In genomic region chr6:8180327-8181161, GRCh38 we compare ENCODE assay signal across 7 cellular contexts.
DNase-seq lines count a peak whose midpoint lies in the region; ATAC-seq and TF ChIP-seq lines count a peak whose summit lies in the region.

No MANE protein-coding gene starts in this region.

- peak overlapping the region; percentile 54 for H3K4me2 ChIP-seq in HCT116 (ENCODE audit: low read length)

- intact Hi-C loops in HCT116 (cut with micrococcal nuclease) = no loop called here
- intact Hi-C loops in spleen (cut with DNase I; ENCODE audit: low total_unique reads) = no loop called here

- no peaks in the 10 kb centered on the region for H4K20me1 ChIP-seq in HCT116 (ENCODE audit: insufficient read depth)

- WGBS in spleen, 5 donors = 60 to 73% (median 67%) methylated on average over 11 of the region's 11 CpGs

- ATAC-seq in HCT116 = peak; percentile 88
- ATAC-seq in thoracic aorta (ENCODE audit: insufficient number of reproducible peaks, low FRiP score, low read depth) = no peak

- no peak overlapping the region for H3K4me3 ChIP-seq in HCT116 (replicated peaks in 1 of 2; ENCODE audit: low read depth in 1 of 2, low read length in 2 of 2)
- peak overlapping the region; percentile 22 for H3K4me3 ChIP-seq in thoracic aorta
- no peak overlapping the region for H3K4me3 ChIP-seq in spleen

- RAD21 ChIA-PET in HCT116 (lab: Charles Lee; ENCODE audit: low non-redundant PET in 1 of 2, low total read pairs in 2 of 2, uncharacterized antibody in 2 of 2, unreplicated experiment in 2 of 2) = no interaction called here

- CTCF ChIA-PET in HCT116 (lab: Charles Lee) = no interaction called here

- H3K9me2 ChIP-seq in HCT116 (ENCODE audit: insufficient read depth) = no peaks in the 10 kb centered on the region

- no peak for DNase-seq in HCT116 (ENCODE audit: low read depth, low spot score)
- DNase-seq in SW 1271 (lab: John Stamatoyannopoulos, UW) = peak; percentile 18 to 86
- peak; percentile 77 for DNase-seq in foreskin melanocyte
- no peak for DNase-seq in thoracic aorta (ENCODE audit: low spot score)
- DNase-seq in activated naive CD4-positive, alpha-beta T cell treated with anti-CD3 and anti-CD28 coated beads, Interleukin-2, amount 50 U/mL, for 16 hours = no peak
- DNase-seq in activated CD4-positive, alpha-beta T cell treated with anti-CD3 and anti-CD28 coated beads, Interleukin-2, amount 50 U/mL, for 4 hours = no peak
- no peak for DNase-seq in spleen

- H3K36me3 ChIP-seq in HCT116 (ENCODE audit: control insufficient read depth in 1 of 2, insufficient read depth in 2 of 2, low read length in 2 of 2) (no peaks in the 10 kb centered on the region), thoracic aorta (no peaks in the 10 kb centered on the region), spleen (no peaks in the 10 kb centered on the region)

- BruUV-seq in HCT116 (replicated peaks; lab: Mats Ljungman, UMichigan) = no TSS peak

- 0 out of 2 replicates have a peak, but pooled peaks cover 5% of the 10 kb centered on the region for H3K27me3 ChIP-seq in HCT116 (ENCODE audit: insufficient read depth, low read length)
- H3K27me3 ChIP-seq in thoracic aorta (replicated peaks; ENCODE audit: insufficient read depth) = no peaks in the 10 kb centered on the region
- peaks cover 0 to 16% (median 0%) of the 10 kb centered on the region in 7 donors for H3K27me3 ChIP-seq in spleen (replicated peaks in 1 of 7)

- no peak for TF ChIP-seq RAD21 in HCT116 (IDR thresholded peaks at IDR 0.05; ENCODE audit: low read depth)

- POLR2A ChIA-PET in HCT116 (lab: Charles Lee) = no interaction called here

- H3K27ac ChIP-seq in HCT116 (ENCODE audit: low read depth, low read length) = no peak overlapping the region
- H3K27ac ChIP-seq in thoracic aorta = peak overlapping the region; percentile 74 to 83
- H3K27ac ChIP-seq in spleen = peak overlapping the region in 3 of 8 donors; percentile 15 to 40 (median 32)

- H3K79me2 ChIP-seq in HCT116 (ENCODE audit: insufficient read depth, low read length) = no peaks in the 10 kb centered on the region

- TF ChIP-seq CTCF in HCT116 (IDR thresholded peaks at IDR 0.05 in 2 of 3, conservative IDR thresholded peaks at IDR 0.05 in 1 of 3; ENCODE audit: borderline replicate concordance in 1 of 3, insufficient read depth in 1 of 3, low read depth in 2 of 3, low read length in 2 of 3) = no peak
- TF ChIP-seq CTCF in thoracic aorta (IDR thresholded peaks at IDR 0.05) = no peak
- no peak for TF ChIP-seq CTCF in spleen (IDR thresholded peaks at IDR 0.05 in 8 of 11, conservative IDR thresholded peaks at IDR 0.05 in 3 of 11)

- no peaks in the 10 kb centered on the region for H3K9me3 ChIP-seq in HCT116 (ENCODE audit: control insufficient read depth in 1 of 2, insufficient read depth in 1 of 2, low read depth in 1 of 2, low read length in 2 of 2)
- no peaks in the 10 kb centered on the region for H3K9me3 ChIP-seq in thoracic aorta
- no peaks in the 10 kb centered on the region for H3K9me3 ChIP-seq in spleen

- H3K4me1 ChIP-seq in HCT116 (ENCODE audit: control insufficient read depth in 1 of 2, insufficient read depth in 2 of 2, low read length in 2 of 2) (peaks cover 18 to 22% of the 10 kb centered on the region in 2 experiments), thoracic aorta (ENCODE audit: control insufficient read depth in 1 of 2, low read depth in 2 of 2) (peaks cover 19 to 41% of the 10 kb centered on the region in 2 donors), spleen (peaks cover 0 to 22% (median 3%) of the 10 kb centered on the region in 6 donors)

- TF ChIP-seq POLR2A in HCT116 (IDR thresholded peaks at IDR 0.05; ENCODE audit: borderline replicate concordance, extremely low read depth, insufficient read depth, insufficient read length) (no peak), spleen (IDR thresholded peaks at IDR 0.05) (no peak)

- peak overlapping the region; percentile 1 for H2AFZ ChIP-seq in HCT116 (ENCODE audit: low read depth, low read length, poor library complexity, severe bottlenecking)

- no peak overlapping the region for H3K9ac ChIP-seq in HCT116 (ENCODE audit: low read length)

TF ChIP-seq in HCT116, 20 proteins besides CTCF, POLR2A, EP300 and RAD21:
- no peak for TF ChIP-seq SRF (IDR thresholded peaks at IDR 0.05; ENCODE audit: low read depth)
- no peak for TF ChIP-seq FOSL1 (IDR thresholded peaks at IDR 0.05; ENCODE audit: low read depth)
- no peak for TF ChIP-seq TCF7L2 (IDR thresholded peaks at IDR 0.05; ENCODE audit: borderline replicate concordance, extremely low read depth, insufficient read depth, insufficient read length)
- no peak for TF ChIP-seq ZFX (IDR thresholded peaks at IDR 0.05)
- no peak for TF ChIP-seq CEBPB (IDR thresholded peaks at IDR 0.05; ENCODE audit: low read depth)

Comparison
In these comparisons a context has a peak if more than half of its experiments do, and no peak if none do; other contexts are left out.
1. DNase-seq: peak in SW 1271 (2 of 2) and foreskin melanocyte (single experiment); none in HCT116 (single experiment), thoracic aorta (single experiment), activated naive CD4-positive, alpha-beta T cell treated with anti-CD3 and anti-CD28 coated beads, Interleukin-2, amount 50 U/mL, for 16 hours (single experiment), activated CD4-positive, alpha-beta T cell treated with anti-CD3 and anti-CD28 coated beads, Interleukin-2, amount 50 U/mL, for 4 hours (0 of 2) and spleen (single experiment).